ENCODE assay signal across 26 cellular contexts in genomic region chr7:99709838-99710541, GRCh38. TPM values are rescaled to one million over a fixed set of nuclear protein-coding genes. Genes with fewer than 3 reads are reported as not detected.
"Had no signal": no experiment of that assay in that cellular context is flagged by ENCODE, and none has a peak within 500 bp of the region (broad histone marks: within the 10 kb centered on the region; RNA-seq: fewer than 3 reads in every experiment).

No MANE protein-coding gene starts in this region.

- ATAC-seq: activated CD4-positive, alpha-beta T cell treated with anti-CD3 and anti-CD28 coated beads for 36 hours; activated naive CD8-positive, alpha-beta T cell treated with anti-CD3 and anti-CD28 coated beads, Interleukin-2, amount 50 U/mL, for 24 hours; T-cell had no signal

- H3K27ac ChIP-seq: ascending aorta, brain microvascular endothelial cell, VCaP had no signal

- H3K27me3 Mint-ChIP-seq: activated CD4-positive, alpha-beta memory T cell treated with anti-CD3 and anti-CD28 coated beads, Interleukin-2, amount 10 ng/mL, durations not matched to agents 7 days and 5 days; activated CD4-positive, alpha-beta T cell treated with anti-CD3 and anti-CD28 coated beads for 36 hours; activated naive CD8-positive, alpha-beta T cell treated with anti-CD3 and anti-CD28 coated beads, Interleukin-2, amount 50 U/mL, for 24 hours; T-cell had no signal

- H3K27ac Mint-ChIP-seq: activated CD4-positive, alpha-beta memory T cell treated with anti-CD3 and anti-CD28 coated beads, Interleukin-2, amount 10 ng/mL, durations not matched to agents 7 days and 5 days; activated CD4-positive, alpha-beta T cell treated with anti-CD3 and anti-CD28 coated beads for 36 hours; activated naive CD4-positive, alpha-beta T cell treated with anti-CD3 and anti-CD28 coated beads, Interleukin-2, amount 50 U/mL, for 72 hours; activated naive CD8-positive, alpha-beta T cell treated with anti-CD3 and anti-CD28 coated beads, Interleukin-2, amount 50 U/mL, for 24 hours; T-cell had no signal

- H3K36me3 ChIP-seq: ascending aorta, brain microvascular endothelial cell had no signal

- H3K4me1 Mint-ChIP-seq: activated CD4-positive, alpha-beta memory T cell treated with anti-CD3 and anti-CD28 coated beads, Interleukin-2, amount 10 ng/mL, durations not matched to agents 7 days and 5 days; activated CD4-positive, alpha-beta T cell treated with anti-CD3 and anti-CD28 coated beads for 36 hours; activated naive CD8-positive, alpha-beta T cell treated with anti-CD3 and anti-CD28 coated beads, Interleukin-2, amount 50 U/mL, for 24 hours; T-cell had no signal

- FAIRE-seq: RCC 7860 had no signal

- H3K27me3 ChIP-seq: ascending aorta, brain microvascular endothelial cell had no signal

- H3K4me1 ChIP-seq: ascending aorta had no signal

- H3K4me3 ChIP-seq: ascending aorta had no signal

- DNase-seq: activated CD4-positive, alpha-beta memory T cell treated with anti-CD3 and anti-CD28 coated beads, Interleukin-2, amount 10 ng/mL, durations not matched to agents 7 days and 5 days; activated CD4-positive, alpha-beta T cell treated with anti-CD3 and anti-CD28 coated beads for 36 hours; activated CD4-positive, alpha-beta T cell treated with anti-CD3 and anti-CD28 coated beads, Interleukin-2, amount 50 U/mL, for 1 hour; activated effector memory CD4-positive, alpha-beta T cell treated with Interleukin-2 at 50 U/mL for 16 hours; activated naive CD4-positive, alpha-beta T cell treated with Interleukin-2 at 50 U/mL for 16 hours; activated naive CD8-positive, alpha-beta T cell treated with anti-CD3 and anti-CD28 coated beads, Interleukin-2, amount 50 U/mL, for 24 hours; activated T-cell treated with anti-CD3 and anti-CD28 coated beads for 4 hours; amniotic stem cell; brain microvascular endothelial cell; caudate nucleus; Kasumi-1; KBM-7; NCI-H1048; NCI-H1930; NCI-H510A treated with DMSO at 0.1 percent for 48 hours; NCI-H69; NK-92 treated with Interleukin-12 subunit alpha and Interleukin-12 subunit beta, amount 100 ng/mL, for 24 hours; OCI-M1; SIG-M5; T-cell had no signal

- H3K4me3 Mint-ChIP-seq: activated CD4-positive, alpha-beta memory T cell treated with anti-CD3 and anti-CD28 coated beads, Interleukin-2, amount 10 ng/mL, durations not matched to agents 7 days and 5 days; activated CD4-positive, alpha-beta T cell treated with anti-CD3 and anti-CD28 coated beads for 36 hours; activated naive CD8-positive, alpha-beta T cell treated with anti-CD3 and anti-CD28 coated beads, Interleukin-2, amount 50 U/mL, for 24 hours; T-cell had no signal

RNA-seq across cellular contexts. Expression of gene CYP3A7, which starts 25.0 kb away (rescaled TPM):
- total RNA-seq: activated CD4-positive, alpha-beta memory T cell treated with anti-CD3 and anti-CD28 coated beads, Interleukin-2, amount 10 ng/mL, durations not matched to agents 7 days and 5 days; activated CD4-positive, alpha-beta T cell treated with anti-CD3 and anti-CD28 coated beads for 36 hours; activated CD8-positive, alpha-beta memory T cell treated with anti-CD3 and anti-CD28 coated beads for 36 hours; activated naive CD4-positive, alpha-beta T cell treated with anti-CD3 and anti-CD28 coated beads, Interleukin-2, amount 50 U/mL, for 72 hours; ascending aorta; T-cell; T-helper 2 cell treated with Interferon-gamma antibody and Interleukin-4, amounts not matched to agents 100 ng/mL and 5 ng/mL, for 36 hours had no signal

RNA-seq across cellular contexts. Expression of gene CYP3A5, which starts 30.2 kb away (rescaled TPM):
- total RNA-seq: activated CD4-positive, alpha-beta memory T cell treated with anti-CD3 and anti-CD28 coated beads, Interleukin-2, amount 10 ng/mL, durations not matched to agents 7 days and 5 days; activated CD4-positive, alpha-beta T cell treated with anti-CD3 and anti-CD28 coated beads for 36 hours; T-helper 2 cell treated with Interferon-gamma antibody and Interleukin-4, amounts not matched to agents 100 ng/mL and 5 ng/mL, for 36 hours had no signal
